Comparison of ENCODE assay signal across 10 cellular contexts in genomic region chr17:67243284-67243683, GRCh38. TPM values are rescaled to one million over a fixed set of nuclear protein-coding genes. Genes with fewer than 3 reads are reported as not detected.
DNase-seq lines count a peak whose midpoint lies in the region; ATAC-seq and TF ChIP-seq lines count a peak whose summit lies in the region.
"Had no signal": no experiment of that assay in that cellular context is flagged by ENCODE, and none has a peak within 500 bp of the region (broad histone marks: within the 10 kb centered on the region; RNA-seq: fewer than 3 reads in every experiment).

No MANE protein-coding gene starts in this region.

- no peaks in the 10 kb centered on the region for H4K20me1 ChIP-seq in HCT116 (ENCODE audit: insufficient read depth)

- H3K36me3 Mint-ChIP-seq in activated naive CD8-positive, alpha-beta T cell treated with anti-CD3 and anti-CD28 coated beads, Interleukin-2, amount 50 U/mL, for 24 hours (ENCODE audit: low read depth) = peaks cover 28% of the 10 kb centered on the region

- no TSS peak for BruUV-seq in HCT116 (replicated peaks; lab: Mats Ljungman, UMichigan)

- DNase-seq in AG04450 (ENCODE audit: low read depth, low spot score) (no peak), HCT116 (ENCODE audit: low read depth, low spot score) (no peak), lower lobe of right lung (no peak), posterior vena cava (ENCODE audit: low spot score) (no peak), NCI-H748 treated with DMSO at 0.1 percent for 48 hours (lab: John Stamatoyannopoulos, UW) (no peak)
- no peak for DNase-seq in activated naive CD8-positive, alpha-beta T cell treated with anti-CD3 and anti-CD28 coated beads, Interleukin-2, amount 50 U/mL, for 24 hours
- DNase-seq in effector CD8-positive, alpha-beta T cell (lab: John Stamatoyannopoulos, UW) = no peak
- DNase-seq: EL, retina had no signal

- H2AFZ ChIP-seq in HCT116 (ENCODE audit: low read depth, low read length, poor library complexity, severe bottlenecking) = no peak overlapping the region

- CTCF ChIA-PET in AG04450 (lab: Charles Lee) = no interaction called here
- CTCF ChIA-PET in HCT116 (lab: Charles Lee) = interaction anchor here (1.7 kb wide), 1 partner anchor 22 kb away, joined by 6 read pairs; no protein-coding TSS in a partner anchor

- H3K36me3 ChIP-seq in HCT116 (ENCODE audit: control insufficient read depth in 1 of 2, insufficient read depth in 2 of 2, low read length in 2 of 2) = peaks cover 0 to 12% of the 10 kb centered on the region in 2 experiments; a peak in 3 of 4 replicates
- peaks cover 24% of the 10 kb centered on the region for H3K36me3 ChIP-seq in lower lobe of right lung

- no peak overlapping the region for H3K9ac ChIP-seq in HCT116 (ENCODE audit: low read length)

- ATAC-seq in HCT116 (no peak), lower lobe of right lung (no peak), HG03159 (IDR thresholded peaks at IDR 0.05; ENCODE audit: unreplicated experiment) (no peak)
- no peak for ATAC-seq in activated naive CD8-positive, alpha-beta T cell treated with anti-CD3 and anti-CD28 coated beads, Interleukin-2, amount 50 U/mL, for 24 hours

- no peak overlapping the region for H3K27ac ChIP-seq in AG04450 (ENCODE audit: low read depth, low read length)
- no peak overlapping the region for H3K27ac ChIP-seq in HCT116 (ENCODE audit: low read depth, low read length)
- H3K27ac ChIP-seq in lower lobe of right lung = no peak overlapping the region

- RAD21 ChIA-PET in HCT116 (lab: Charles Lee; ENCODE audit: low non-redundant PET in 1 of 2, low total read pairs in 2 of 2, uncharacterized antibody in 2 of 2, unreplicated experiment in 2 of 2) = no interaction called here

- H3K79me2 ChIP-seq in HCT116 (ENCODE audit: insufficient read depth, low read length) = peaks cover 44% of the 10 kb centered on the region

- peak overlapping the region; percentile 90 for H3K4me3 Mint-ChIP-seq in activated naive CD8-positive, alpha-beta T cell treated with anti-CD3 and anti-CD28 coated beads, Interleukin-2, amount 50 U/mL, for 24 hours

- H3K4me1 Mint-ChIP-seq in activated naive CD8-positive, alpha-beta T cell treated with anti-CD3 and anti-CD28 coated beads, Interleukin-2, amount 50 U/mL, for 24 hours = peaks cover 55% of the 10 kb centered on the region

- H3K4me3 ChIP-seq in AG04450 (ENCODE audit: low read depth, low read length) (peak overlapping the region; percentile 82; the same call in 1 of the 2 replicates), HCT116 (replicated peaks in 1 of 2; ENCODE audit: low read depth in 1 of 2, low read length in 2 of 2) (peak overlapping the region in 1 of 2 experiments; percentile 82; a peak in 1 of 4 replicates), lower lobe of right lung (peak overlapping the region; percentile 99)

- H3K27me3 Mint-ChIP-seq in activated naive CD8-positive, alpha-beta T cell treated with anti-CD3 and anti-CD28 coated beads, Interleukin-2, amount 50 U/mL, for 24 hours = peaks cover 9% of the 10 kb centered on the region

- H3K9me3 ChIP-seq in AG04450 (ENCODE audit: control insufficient read depth, insufficient read depth, low read length) = no peaks in the 10 kb centered on the region
- H3K9me3 ChIP-seq in HCT116 (ENCODE audit: control insufficient read depth in 1 of 2, insufficient read depth in 1 of 2, low read depth in 1 of 2, low read length in 2 of 2) = no peaks in the 10 kb centered on the region
- no peaks in the 10 kb centered on the region for H3K9me3 ChIP-seq in lower lobe of right lung

- intact Hi-C loops in HCT116 (cut with micrococcal nuclease) = no loop called here
- intact Hi-C loops in lower lobe of right lung (cut with DNase I) = no loop called here
- intact Hi-C loops in posterior vena cava (cut with DNase I) = no loop called here

- H3K4me1 ChIP-seq in HCT116 (ENCODE audit: control insufficient read depth in 1 of 2, insufficient read depth in 2 of 2, low read length in 2 of 2) = peaks cover 17 to 29% of the 10 kb centered on the region in 2 experiments
- peaks cover 73% of the 10 kb centered on the region for H3K4me1 ChIP-seq in lower lobe of right lung

- H3K4me2 ChIP-seq in HCT116 (ENCODE audit: low read length) = peak overlapping the region; percentile 89

- TF ChIP-seq CTCF in AG04450 (IDR thresholded peaks at IDR 0.05; ENCODE audit: low read depth, low read length) (no peak), HCT116 (IDR thresholded peaks at IDR 0.05 in 2 of 3, conservative IDR thresholded peaks at IDR 0.05 in 1 of 3; ENCODE audit: borderline replicate concordance in 1 of 3, insufficient read depth in 1 of 3, low read depth in 2 of 3, low read length in 2 of 3) (no peak), lower lobe of right lung (IDR thresholded peaks at IDR 0.05) (no peak)

- TF ChIP-seq RAD21 in HCT116 (IDR thresholded peaks at IDR 0.05; ENCODE audit: low read depth) = no peak

- POLR2A ChIA-PET in AG04450 (lab: Yijun Ruan, JAX) (no interaction called here), HCT116 (lab: Charles Lee) (no interaction called here)

- H3K9me2 ChIP-seq in HCT116 (ENCODE audit: insufficient read depth) = no peaks in the 10 kb centered on the region

- peak overlapping the region; percentile 66 for H3K27ac Mint-ChIP-seq in activated naive CD8-positive, alpha-beta T cell treated with anti-CD3 and anti-CD28 coated beads, Interleukin-2, amount 50 U/mL, for 24 hours

- TF ChIP-seq POLR2A in HCT116 (IDR thresholded peaks at IDR 0.05; ENCODE audit: borderline replicate concordance, extremely low read depth, insufficient read depth, insufficient read length) = no peak

- H3K9me3 Mint-ChIP-seq in activated naive CD8-positive, alpha-beta T cell treated with anti-CD3 and anti-CD28 coated beads, Interleukin-2, amount 50 U/mL, for 24 hours = no peaks in the 10 kb centered on the region

- H3K27me3 ChIP-seq in AG04450 (ENCODE audit: control insufficient read depth, insufficient read depth, low read length) = no peaks in the 10 kb centered on the region
- no peaks in the 10 kb centered on the region for H3K27me3 ChIP-seq in HCT116 (ENCODE audit: insufficient read depth, low read length)
- H3K27me3 ChIP-seq in lower lobe of right lung (ENCODE audit: low read depth) = no peaks in the 10 kb centered on the region

TF ChIP-seq in HCT116, 20 proteins besides CTCF, POLR2A, EP300 and RAD21:
- TF ChIP-seq TCF7L2 (IDR thresholded peaks at IDR 0.05; ENCODE audit: borderline replicate concordance, extremely low read depth, insufficient read depth, insufficient read length) (no peak), SIN3A (IDR thresholded peaks at IDR 0.05; ENCODE audit: low read depth) (no peak), ZBTB33 (IDR thresholded peaks at IDR 0.05; ENCODE audit: extremely low read depth, insufficient replicate concordance, low read length) (no peak), SP1 (IDR thresholded peaks at IDR 0.05; ENCODE audit: low read depth) (no peak)

RNA-seq across cellular contexts. Expression of gene HELZ, which starts 1.7 kb away (rescaled TPM):
- polyA plus RNA-seq in AG04450 (2011; rRNA removed) = 23.2 and 28.2 TPM in 2 replicates
- polyA minus RNA-seq in AG04450 (2011; rRNA and poly(A)+ RNA removed) = 53.1 and 65.6 TPM in 2 replicates
- 40.5 TPM for total RNA-seq in HCT116 (2021; ENCODE audit: unreplicated experiment)
- 7.5 and 7.6 TPM in 2 replicates for polyA plus RNA-seq in HCT116 (2012)
- total RNA-seq in lower lobe of right lung = 68.9 TPM
- 10 to 100 TPM; 52.3 to 53.5 TPM for total RNA-seq in posterior vena cava
